16 cellular contexts compared by ENCODE assay signal in the genomic region with DNA sequence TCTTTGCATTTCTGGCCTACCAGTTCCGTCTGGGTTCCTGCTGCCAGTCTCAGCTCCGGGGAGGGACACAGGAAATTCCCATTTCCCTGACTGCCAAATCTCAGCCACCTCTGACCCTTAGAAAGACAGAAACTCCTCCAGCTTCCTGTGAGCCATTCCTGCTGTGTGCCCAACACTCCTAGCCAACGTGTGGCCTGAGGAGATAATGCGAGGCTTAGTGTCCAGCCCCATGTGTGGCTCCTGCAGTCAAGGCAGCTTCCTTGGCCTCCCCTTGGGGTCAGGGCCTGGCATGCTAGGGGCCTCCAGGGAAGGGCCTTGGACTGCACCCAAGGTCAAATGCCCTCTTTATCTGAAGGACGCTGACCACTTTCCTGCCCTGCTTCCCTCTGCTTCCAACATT.
"Had no signal": no experiment of that assay in that cellular context is flagged by ENCODE, and none has a peak within 500 bp of the region (broad histone marks: within the 10 kb centered on the region; RNA-seq: fewer than 3 reads in every experiment).

No MANE protein-coding gene starts in this region.

- H3K27ac Mint-ChIP-seq: activated naive CD4-positive, alpha-beta T cell treated with anti-CD3 and anti-CD28 coated beads, Interleukin-2, amount 50 U/mL, for 72 hours; activated T-cell treated with anti-CD3 and anti-CD28 coated beads, Interleukin-2, amount 50 U/mL, for 24 hours had no signal

- H3K27ac ChIP-seq: dorsolateral prefrontal cortex, heart left ventricle, left ventricle myocardium inferior, tibial artery had no signal

- H3K36me3 Mint-ChIP-seq: activated naive CD4-positive, alpha-beta T cell treated with anti-CD3 and anti-CD28 coated beads, Interleukin-2, amount 50 U/mL, for 72 hours had no signal

- H3K9me3 ChIP-seq: heart left ventricle, left ventricle myocardium inferior, SK-N-SH, tibial artery had no signal

- H3K9ac ChIP-seq: SK-N-SH had no signal

- H3K4me3 ChIP-seq: dorsolateral prefrontal cortex, heart left ventricle, left ventricle myocardium inferior, tibial artery had no signal

- H3K4me3 Mint-ChIP-seq: activated T-cell treated with anti-CD3 and anti-CD28 coated beads, Interleukin-2, amount 50 U/mL, for 24 hours had no signal

- H3K9me3 Mint-ChIP-seq: activated T-cell treated with anti-CD3 and anti-CD28 coated beads, Interleukin-2, amount 50 U/mL, for 24 hours had no signal

- H3K27me3 ChIP-seq: tibial artery had no signal

- ATAC-seq: activated CD4-positive, CD25-positive, alpha-beta regulatory T cell treated with anti-CD3 and anti-CD28 coated beads, Interleukin-2, amount 50 U/mL, for 24 hours; activated naive CD4-positive, alpha-beta T cell treated with anti-CD3 and anti-CD28 coated beads, Interleukin-2, amount 50 U/mL, for 72 hours had no signal

- DNase-seq: activated effector memory CD4-positive, alpha-beta T cell treated with Interleukin-2 at 50 U/mL for 16 hours; activated T-cell treated with anti-CD3 and anti-CD28 coated beads, Interleukin-2, amount 50 U/mL, for 24 hours; cerebellar nuclear complex; dorsolateral prefrontal cortex; foreskin melanocyte; heart left ventricle; left ventricle myocardium inferior; SK-N-SH; stimulated activated CD4-positive, alpha-beta T cell treated with anti-CD3 and anti-CD28 coated beads, Interleukin-15, amount 100 ng/mL, for 24 hours; stimulated activated CD4-positive, alpha-beta T cell treated with anti-CD3 and anti-CD28 coated beads, Interleukin-4, amount 100 ng/mL, for 4 hours; T-helper 1 cell; tibial artery had no signal

- FAIRE-seq: endometrium, islet of Langerhans had no signal

- H3K36me3 ChIP-seq: heart left ventricle, left ventricle myocardium inferior, tibial artery had no signal

- H3K4me2 ChIP-seq: SK-N-SH had no signal
